Comparison of ENCODE assay signal across 1 cellular context in the genomic region with DNA sequence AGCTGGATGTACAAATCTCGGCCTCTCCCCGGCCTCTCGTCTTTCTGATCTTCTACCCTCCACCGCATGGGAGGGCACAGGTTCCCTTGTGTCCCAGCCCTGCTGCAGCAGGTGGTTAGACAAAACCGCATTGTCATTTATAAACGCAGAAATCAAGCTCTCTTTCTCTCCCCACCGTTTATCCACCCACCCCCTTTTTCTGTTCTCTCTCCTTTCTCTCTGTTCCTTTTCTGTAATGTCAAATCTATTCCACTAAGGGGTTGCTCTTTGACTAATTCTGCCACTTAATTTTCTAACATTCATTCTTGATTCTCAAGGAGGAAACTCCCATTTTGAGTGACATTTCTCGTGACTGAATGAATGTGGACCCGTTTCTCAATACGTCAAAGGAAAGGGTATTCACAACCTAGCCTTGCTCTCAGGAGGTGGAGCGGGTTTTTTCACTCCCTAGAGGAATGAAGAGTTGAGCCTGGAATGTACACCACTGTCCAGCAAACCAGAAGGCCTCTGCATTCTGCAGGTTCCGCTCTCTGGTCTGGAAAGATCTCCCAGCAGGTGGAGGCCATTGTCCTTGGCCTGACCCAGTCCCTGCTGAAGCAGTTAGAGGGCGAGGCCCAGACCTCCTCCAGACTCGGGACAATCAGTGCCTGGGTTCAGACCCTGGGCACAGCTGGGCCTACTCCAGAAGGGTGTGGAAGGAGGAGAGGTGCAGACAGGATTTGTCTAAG.
A peak's percentile ranks its signal among the peaks of the same experiment; 100 is the strongest.
TF ChIP-seq lines count a peak whose summit lies in the region.

No MANE protein-coding gene starts in this region.

TF ChIP-seq in GM12878, 131 proteins besides CTCF, POLR2A, EP300 and RAD21 (continued from another document and continues in another):
- TF ChIP-seq, protein P1, sequence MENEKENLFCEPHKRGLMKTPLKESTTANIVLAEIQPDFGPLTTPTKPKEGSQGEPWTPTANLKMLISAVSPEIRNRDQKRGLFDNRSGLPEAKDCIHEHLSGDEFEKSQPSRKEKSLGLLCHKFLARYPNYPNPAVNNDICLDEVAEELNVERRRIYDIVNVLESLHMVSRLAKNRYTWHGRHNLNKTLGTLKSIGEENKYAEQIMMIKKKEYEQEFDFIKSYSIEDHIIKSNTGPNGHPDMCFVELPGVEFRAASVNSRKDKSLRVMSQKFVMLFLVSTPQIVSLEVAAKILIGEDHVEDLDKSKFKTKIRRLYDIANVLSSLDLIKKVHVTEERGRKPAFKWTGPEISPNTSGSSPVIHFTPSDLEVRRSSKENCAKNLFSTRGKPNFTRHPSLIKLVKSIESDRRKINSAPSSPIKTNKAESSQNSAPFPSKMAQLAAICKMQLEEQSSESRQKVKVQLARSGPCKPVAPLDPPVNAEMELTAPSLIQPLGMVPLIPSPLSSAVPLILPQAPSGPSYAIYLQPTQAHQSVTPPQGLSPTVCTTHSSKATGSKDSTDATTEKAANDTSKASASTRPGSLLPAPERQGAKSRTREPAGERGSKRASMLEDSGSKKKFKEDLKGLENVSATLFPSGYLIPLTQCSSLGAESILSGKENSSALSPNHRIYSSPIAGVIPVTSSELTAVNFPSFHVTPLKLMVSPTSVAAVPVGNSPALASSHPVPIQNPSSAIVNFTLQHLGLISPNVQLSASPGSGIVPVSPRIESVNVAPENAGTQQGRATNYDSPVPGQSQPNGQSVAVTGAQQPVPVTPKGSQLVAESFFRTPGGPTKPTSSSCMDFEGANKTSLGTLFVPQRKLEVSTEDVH (IDR thresholded peaks at IDR 0.05; ENCODE audit: low read depth, partially characterized antibody): no peak
- TF ChIP-seq, protein P2, sequence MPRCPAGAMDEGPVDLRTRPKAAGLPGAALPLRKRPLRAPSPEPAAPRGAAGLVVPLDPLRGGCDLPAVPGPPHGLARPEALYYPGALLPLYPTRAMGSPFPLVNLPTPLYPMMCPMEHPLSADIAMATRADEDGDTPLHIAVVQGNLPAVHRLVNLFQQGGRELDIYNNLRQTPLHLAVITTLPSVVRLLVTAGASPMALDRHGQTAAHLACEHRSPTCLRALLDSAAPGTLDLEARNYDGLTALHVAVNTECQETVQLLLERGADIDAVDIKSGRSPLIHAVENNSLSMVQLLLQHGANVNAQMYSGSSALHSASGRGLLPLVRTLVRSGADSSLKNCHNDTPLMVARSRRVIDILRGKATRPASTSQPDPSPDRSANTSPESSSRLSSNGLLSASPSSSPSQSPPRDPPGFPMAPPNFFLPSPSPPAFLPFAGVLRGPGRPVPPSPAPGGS (IDR thresholded peaks at IDR 0.05; ENCODE audit: borderline replicate concordance, insufficient read depth, low read depth, low read length, poor library complexity, severe bottlenecking): peak; percentile 80
- TF ChIP-seq SRF (IDR thresholded peaks at IDR 0.05; ENCODE audit: low read depth in 2 of 2, low read length in 2 of 2) (no peak), STAT1 (conservative IDR thresholded peaks at IDR 0.05) (no peak), ZSCAN29 (IDR thresholded peaks at IDR 0.05) (no peak; the same call in none of the 2 replicates), POU2F2 (IDR thresholded peaks at IDR 0.05; ENCODE audit: borderline replicate concordance, low read depth, low read length) (peak; percentile 73; the same call in 2 of the 3 replicates), WRNIP1 (IDR thresholded peaks at IDR 0.05; ENCODE audit: borderline replicate concordance, low read depth, low read length) (no peak), TCF12 (IDR thresholded peaks at IDR 0.05; ENCODE audit: low read depth, low read length) (peak; percentile 84), YBX1 (IDR thresholded peaks at IDR 0.05) (no peak), PAX5 (IDR thresholded peaks at IDR 0.05; ENCODE audit: borderline replicate concordance, low read depth, low read length) (peak; percentile 52), RB1 (IDR thresholded peaks at IDR 0.05; ENCODE audit: borderline replicate concordance) (no peak), EED (IDR thresholded peaks at IDR 0.05; ENCODE audit: low read depth) (peak; percentile 93), SUZ12 (IDR thresholded peaks at IDR 0.05; ENCODE audit: unreplicated experiment) (no peak), RUNX3 (IDR thresholded peaks at IDR 0.05; ENCODE audit: low read length) (no peak), HDGF (IDR thresholded peaks at IDR 0.05) (peak; percentile 73; the same call in 1 of the 2 replicates), HDAC2 (IDR thresholded peaks at IDR 0.05) (no peak), TCF3 (IDR thresholded peaks at IDR 0.05; ENCODE audit: borderline replicate concordance, insufficient read depth, low read depth, low read length) (peak; percentile 83), TAF1 (IDR thresholded peaks at IDR 0.05; ENCODE audit: borderline replicate concordance, low read depth, low read length) (peak; percentile 50; the same call in 1 of the 2 replicates), NR2C2 (IDR thresholded peaks at IDR 0.05; ENCODE audit: borderline replicate concordance, control insufficient read depth, insufficient read length, low read depth) (no peak), FOS (IDR thresholded peaks at IDR 0.05; ENCODE audit: borderline replicate concordance, extremely low read depth, insufficient read length) (no peak), POLR2AphosphoS2 (IDR thresholded peaks at IDR 0.05; ENCODE audit: low read depth, low read length) (no peak), KDM1A (IDR thresholded peaks at IDR 0.05; ENCODE audit: borderline replicate concordance) (no peak), CBX5 (IDR thresholded peaks at IDR 0.05; ENCODE audit: low read depth) (no peak), NFYA (IDR thresholded peaks at IDR 0.05; ENCODE audit: borderline replicate concordance, low read depth, low read length) (no peak), SMAD5 (IDR thresholded peaks at IDR 0.05; ENCODE audit: low read depth) (no peak), IRF4 (IDR thresholded peaks at IDR 0.05; ENCODE audit: low read depth, low read length) (peak; percentile 78), SMARCA5 (IDR thresholded peaks at IDR 0.05) (peak; percentile 92), SREBF2 (IDR thresholded peaks at IDR 0.05; ENCODE audit: low read length) (no peak), LARP7 (IDR thresholded peaks at IDR 0.05) (no peak), BCL11A (IDR thresholded peaks at IDR 0.05; ENCODE audit: low read depth, low read length) (peak; percentile 82)
- TF ChIP-seq, protein P3, sequence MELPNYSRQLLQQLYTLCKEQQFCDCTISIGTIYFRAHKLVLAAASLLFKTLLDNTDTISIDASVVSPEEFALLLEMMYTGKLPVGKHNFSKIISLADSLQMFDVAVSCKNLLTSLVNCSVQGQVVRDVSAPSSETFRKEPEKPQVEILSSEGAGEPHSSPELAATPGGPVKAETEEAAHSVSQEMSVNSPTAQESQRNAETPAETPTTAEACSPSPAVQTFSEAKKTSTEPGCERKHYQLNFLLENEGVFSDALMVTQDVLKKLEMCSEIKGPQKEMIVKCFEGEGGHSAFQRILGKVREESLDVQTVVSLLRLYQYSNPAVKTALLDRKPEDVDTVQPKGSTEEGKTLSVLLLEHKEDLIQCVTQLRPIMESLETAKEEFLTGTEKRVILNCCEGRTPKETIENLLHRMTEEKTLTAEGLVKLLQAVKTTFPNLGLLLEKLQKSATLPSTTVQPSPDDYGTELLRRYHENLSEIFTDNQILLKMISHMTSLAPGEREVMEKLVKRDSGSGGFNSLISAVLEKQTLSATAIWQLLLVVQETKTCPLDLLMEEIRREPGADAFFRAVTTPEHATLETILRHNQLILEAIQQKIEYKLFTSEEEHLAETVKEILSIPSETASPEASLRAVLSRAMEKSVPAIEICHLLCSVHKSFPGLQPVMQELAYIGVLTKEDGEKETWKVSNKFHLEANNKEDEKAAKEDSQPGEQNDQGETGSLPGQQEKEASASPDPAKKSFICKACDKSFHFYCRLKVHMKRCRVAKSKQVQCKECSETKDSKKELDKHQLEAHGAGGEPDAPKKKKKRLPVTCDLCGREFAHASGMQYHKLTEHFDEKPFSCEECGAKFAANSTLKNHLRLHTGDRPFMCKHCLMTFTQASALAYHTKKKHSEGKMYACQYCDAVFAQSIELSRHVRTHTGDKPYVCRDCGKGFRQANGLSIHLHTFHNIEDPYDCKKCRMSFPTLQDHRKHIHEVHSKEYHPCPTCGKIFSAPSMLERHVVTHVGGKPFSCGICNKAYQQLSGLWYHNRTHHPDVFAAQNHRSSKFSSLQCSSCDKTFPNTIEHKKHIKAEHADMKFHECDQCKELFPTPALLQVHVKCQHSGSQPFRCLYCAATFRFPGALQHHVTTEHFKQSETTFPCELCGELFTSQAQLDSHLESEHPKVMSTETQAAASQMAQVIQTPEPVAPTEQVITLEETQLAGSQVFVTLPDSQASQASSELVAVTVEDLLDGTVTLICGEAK (IDR thresholded peaks at IDR 0.05; ENCODE audit: borderline replicate concordance): peak; percentile 51; the same call in 1 of the 2 replicates
- TF ChIP-seq, protein P4, sequence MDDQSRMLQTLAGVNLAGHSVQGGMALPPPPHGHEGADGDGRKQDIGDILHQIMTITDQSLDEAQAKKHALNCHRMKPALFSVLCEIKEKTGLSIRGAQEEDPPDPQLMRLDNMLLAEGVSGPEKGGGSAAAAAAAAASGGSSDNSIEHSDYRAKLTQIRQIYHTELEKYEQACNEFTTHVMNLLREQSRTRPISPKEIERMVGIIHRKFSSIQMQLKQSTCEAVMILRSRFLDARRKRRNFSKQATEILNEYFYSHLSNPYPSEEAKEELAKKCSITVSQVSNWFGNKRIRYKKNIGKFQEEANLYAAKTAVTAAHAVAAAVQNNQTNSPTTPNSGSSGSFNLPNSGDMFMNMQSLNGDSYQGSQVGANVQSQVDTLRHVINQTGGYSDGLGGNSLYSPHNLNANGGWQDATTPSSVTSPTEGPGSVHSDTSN (IDR thresholded peaks at IDR 0.05; ENCODE audit: insufficient replicate concordance, low read depth, low read length): peak; percentile 80
- TF ChIP-seq, protein P5, sequence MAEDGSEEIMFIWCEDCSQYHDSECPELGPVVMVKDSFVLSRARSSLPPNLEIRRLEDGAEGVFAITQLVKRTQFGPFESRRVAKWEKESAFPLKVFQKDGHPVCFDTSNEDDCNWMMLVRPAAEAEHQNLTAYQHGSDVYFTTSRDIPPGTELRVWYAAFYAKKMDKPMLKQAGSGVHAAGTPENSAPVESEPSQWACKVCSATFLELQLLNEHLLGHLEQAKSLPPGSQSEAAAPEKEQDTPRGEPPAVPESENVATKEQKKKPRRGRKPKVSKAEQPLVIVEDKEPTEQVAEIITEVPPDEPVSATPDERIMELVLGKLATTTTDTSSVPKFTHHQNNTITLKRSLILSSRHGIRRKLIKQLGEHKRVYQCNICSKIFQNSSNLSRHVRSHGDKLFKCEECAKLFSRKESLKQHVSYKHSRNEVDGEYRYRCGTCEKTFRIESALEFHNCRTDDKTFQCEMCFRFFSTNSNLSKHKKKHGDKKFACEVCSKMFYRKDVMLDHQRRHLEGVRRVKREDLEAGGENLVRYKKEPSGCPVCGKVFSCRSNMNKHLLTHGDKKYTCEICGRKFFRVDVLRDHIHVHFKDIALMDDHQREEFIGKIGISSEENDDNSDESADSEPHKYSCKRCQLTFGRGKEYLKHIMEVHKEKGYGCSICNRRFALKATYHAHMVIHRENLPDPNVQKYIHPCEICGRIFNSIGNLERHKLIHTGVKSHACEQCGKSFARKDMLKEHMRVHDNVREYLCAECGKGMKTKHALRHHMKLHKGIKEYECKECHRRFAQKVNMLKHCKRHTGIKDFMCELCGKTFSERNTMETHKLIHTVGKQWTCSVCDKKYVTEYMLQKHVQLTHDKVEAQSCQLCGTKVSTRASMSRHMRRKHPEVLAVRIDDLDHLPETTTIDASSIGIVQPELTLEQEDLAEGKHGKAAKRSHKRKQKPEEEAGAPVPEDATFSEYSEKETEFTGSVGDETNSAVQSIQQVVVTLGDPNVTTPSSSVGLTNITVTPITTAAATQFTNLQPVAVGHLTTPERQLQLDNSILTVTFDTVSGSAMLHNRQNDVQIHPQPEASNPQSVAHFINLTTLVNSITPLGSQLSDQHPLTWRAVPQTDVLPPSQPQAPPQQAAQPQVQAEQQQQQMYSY (CRISPR knock-in tag; IDR thresholded peaks at IDR 0.05): no peak
- TF ChIP-seq, protein P6, sequence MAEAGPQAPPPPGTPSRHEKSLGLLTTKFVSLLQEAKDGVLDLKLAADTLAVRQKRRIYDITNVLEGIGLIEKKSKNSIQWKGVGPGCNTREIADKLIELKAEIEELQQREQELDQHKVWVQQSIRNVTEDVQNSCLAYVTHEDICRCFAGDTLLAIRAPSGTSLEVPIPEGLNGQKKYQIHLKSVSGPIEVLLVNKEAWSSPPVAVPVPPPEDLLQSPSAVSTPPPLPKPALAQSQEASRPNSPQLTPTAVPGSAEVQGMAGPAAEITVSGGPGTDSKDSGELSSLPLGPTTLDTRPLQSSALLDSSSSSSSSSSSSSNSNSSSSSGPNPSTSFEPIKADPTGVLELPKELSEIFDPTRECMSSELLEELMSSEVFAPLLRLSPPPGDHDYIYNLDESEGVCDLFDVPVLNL (IDR thresholded peaks at IDR 0.05; ENCODE audit: low read depth, low read length): no peak
- TF ChIP-seq, protein P7, sequence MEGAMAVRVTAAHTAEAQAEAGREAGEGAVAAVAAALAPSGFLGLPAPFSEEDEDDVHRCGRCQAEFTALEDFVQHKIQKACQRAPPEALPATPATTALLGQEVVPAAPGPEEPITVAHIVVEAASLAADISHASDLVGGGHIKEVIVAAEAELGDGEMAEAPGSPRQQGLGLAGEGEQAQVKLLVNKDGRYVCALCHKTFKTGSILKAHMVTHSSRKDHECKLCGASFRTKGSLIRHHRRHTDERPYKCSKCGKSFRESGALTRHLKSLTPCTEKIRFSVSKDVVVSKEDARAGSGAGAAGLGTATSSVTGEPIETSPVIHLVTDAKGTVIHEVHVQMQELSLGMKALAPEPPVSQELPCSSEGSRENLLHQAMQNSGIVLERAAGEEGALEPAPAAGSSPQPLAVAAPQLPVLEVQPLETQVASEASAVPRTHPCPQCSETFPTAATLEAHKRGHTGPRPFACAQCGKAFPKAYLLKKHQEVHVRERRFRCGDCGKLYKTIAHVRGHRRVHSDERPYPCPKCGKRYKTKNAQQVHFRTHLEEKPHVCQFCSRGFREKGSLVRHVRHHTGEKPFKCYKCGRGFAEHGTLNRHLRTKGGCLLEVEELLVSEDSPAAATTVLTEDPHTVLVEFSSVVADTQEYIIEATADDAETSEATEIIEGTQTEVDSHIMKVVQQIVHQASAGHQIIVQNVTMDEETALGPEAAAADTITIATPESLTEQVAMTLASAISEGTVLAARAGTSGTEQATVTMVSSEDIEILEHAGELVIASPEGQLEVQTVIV (IDR thresholded peaks at IDR 0.05; ENCODE audit: borderline replicate concordance, partially characterized antibody): no peak
- TF ChIP-seq, protein P8, sequence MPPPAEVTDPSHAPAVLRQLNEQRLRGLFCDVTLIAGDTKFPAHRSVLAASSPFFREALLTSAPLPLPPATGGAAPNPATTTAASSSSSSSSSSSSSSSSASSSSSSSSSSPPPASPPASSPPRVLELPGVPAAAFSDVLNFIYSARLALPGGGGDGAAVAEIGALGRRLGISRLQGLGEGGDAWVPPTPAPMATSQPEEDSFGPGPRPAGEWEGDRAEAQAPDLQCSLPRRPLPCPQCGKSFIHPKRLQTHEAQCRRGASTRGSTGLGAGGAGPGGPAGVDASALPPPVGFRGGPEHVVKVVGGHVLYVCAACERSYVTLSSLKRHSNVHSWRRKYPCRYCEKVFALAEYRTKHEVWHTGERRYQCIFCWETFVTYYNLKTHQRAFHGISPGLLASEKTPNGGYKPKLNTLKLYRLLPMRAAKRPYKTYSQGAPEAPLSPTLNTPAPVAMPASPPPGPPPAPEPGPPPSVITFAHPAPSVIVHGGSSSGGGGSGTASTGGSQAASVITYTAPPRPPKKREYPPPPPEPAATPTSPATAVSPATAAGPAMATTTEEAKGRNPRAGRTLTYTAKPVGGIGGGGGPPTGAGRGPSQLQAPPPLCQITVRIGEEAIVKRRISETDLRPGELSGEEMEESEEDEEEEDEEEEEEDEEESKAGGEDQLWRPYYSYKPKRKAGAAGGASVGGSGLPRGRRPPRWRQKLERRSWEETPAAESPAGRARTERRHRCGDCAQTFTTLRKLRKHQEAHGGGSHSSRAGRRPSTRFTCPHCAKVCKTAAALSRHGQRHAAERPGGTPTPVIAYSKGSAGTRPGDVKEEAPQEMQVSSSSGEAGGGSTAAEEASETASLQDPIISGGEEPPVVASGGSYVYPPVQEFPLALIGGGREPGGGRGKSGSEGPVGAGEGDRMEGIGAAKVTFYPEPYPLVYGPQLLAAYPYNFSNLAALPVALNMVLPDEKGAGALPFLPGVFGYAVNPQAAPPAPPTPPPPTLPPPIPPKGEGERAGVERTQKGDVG (CRISPR knock-in tag; IDR thresholded peaks at IDR 0.05): no peak
